ENCODE assay signal across 8 cellular contexts in genomic region chr7:112390945-112391821, GRCh38. TPM values are rescaled to one million over a fixed set of nuclear protein-coding genes. Genes with fewer than 3 reads are reported as not detected.
DNase-seq lines count a peak whose midpoint lies in the region; ATAC-seq and TF ChIP-seq lines count a peak whose summit lies in the region.
"Not testable (repeated sequence)": the region's sequence is repeated elsewhere in the genome, so short reads cannot be mapped to it uniquely, and the experiment has no call there.

No MANE protein-coding gene starts in this region.

- not testable (repeated sequence) for H3K9me3 Mint-ChIP-seq in HFFc6; naive thymus-derived CD4-positive, alpha-beta T cell

- intact Hi-C loops in naive thymus-derived CD4-positive, alpha-beta T cell (cut with micrococcal nuclease), result loop anchor here (2.0 to 5.0 kb wide), 4 partner anchors 30 to 829 kb away; partner anchors contain the start of genes IMMP2L (in 1 of the 2) and SMIM30 (in 1 of the 2)

- H3K27me3 ChIP-seq in naive thymus-derived CD4-positive, alpha-beta T cell (ENCODE audit: control insufficient read depth in 2 of 2, insufficient read depth in 2 of 2, low read length in 2 of 2), result not testable (repeated sequence)

- H3K4me3 ChIP-seq in WI38 (ENCODE audit: low read depth, low read length), result peak overlapping the region; percentile 66
- H3K4me3 ChIP-seq in naive thymus-derived CD4-positive, alpha-beta T cell (ENCODE audit: low read length), result peak overlapping the region; percentile 29

- peak; percentile 61 for ATAC-seq in naive thymus-derived CD4-positive, alpha-beta T cell

- H3K36me3 Mint-ChIP-seq in HFFc6 (ENCODE audit: low read depth); naive thymus-derived CD4-positive, alpha-beta T cell: not testable (repeated sequence)

- H3K27ac Mint-ChIP-seq in HFFc6, result peak overlapping the region; percentile 27; the same call in 1 of the 2 replicates
- H3K27ac Mint-ChIP-seq in naive thymus-derived CD4-positive, alpha-beta T cell, result peak overlapping the region; percentile 53 to 95 (median 88)

- H3K27me3 Mint-ChIP-seq in HFFc6 (ENCODE audit: insufficient read depth), result not testable (repeated sequence)
- H3K27me3 Mint-ChIP-seq in naive thymus-derived CD4-positive, alpha-beta T cell, result peaks cover 0 to 46% (median 0%) of the 10 kb centered on the region in 5 donors

- H3K36me3 ChIP-seq in naive thymus-derived CD4-positive, alpha-beta T cell (ENCODE audit: control insufficient read depth in 2 of 3, insufficient read depth in 3 of 3, low read length in 3 of 3), result not testable (repeated sequence)

- DNase-seq in AG20443 (ENCODE audit: low spot score), result peak; percentile 50
- DNase-seq in HFFc6, result peak; percentile 18
- DNase-seq in NCI-H510A (lab: John Stamatoyannopoulos, UW), result peak; percentile 13
- peak in 32 of 56 donors; percentile 2 to 76 (median 31) for DNase-seq in amygdala (lab: John Stamatoyannopoulos, UW)
- peak; percentile 13 for DNase-seq in germinal center (ENCODE audit: low spot score)
- DNase-seq in naive thymus-derived CD4-positive, alpha-beta T cell, result peak; percentile 32 to 74 (median 65)
- DNase-seq in stimulated activated CD4-positive, alpha-beta T cell treated with anti-CD3 and anti-CD28 coated beads, TNF-alpha, amount 100 ng/mL, for 4 hours (ENCODE audit: low read depth in 3 of 3), result peak; percentile 33 to 57 (median 40)

- POLR2A ChIA-PET in naive thymus-derived CD4-positive, alpha-beta T cell (lab: Charles Lee), result interaction anchor here (0.7 kb wide), 1 partner anchor 13 kb away, joined by 3 read pairs; no protein-coding TSS in a partner anchor

- CTCF ChIA-PET in naive thymus-derived CD4-positive, alpha-beta T cell (lab: Charles Lee), result not testable (repeated sequence)

- TF ChIP-seq CTCF in HFFc6 (IDR thresholded peaks at IDR 0.05); WI38 (IDR thresholded peaks at IDR 0.05; ENCODE audit: low read depth, low read length): not testable (repeated sequence)

- not testable (repeated sequence) for H3K4me1 ChIP-seq in naive thymus-derived CD4-positive, alpha-beta T cell (ENCODE audit: control insufficient read depth in 2 of 2, insufficient read depth in 2 of 2, low read length in 2 of 2)

- not testable (repeated sequence) for H3K9me3 ChIP-seq in naive thymus-derived CD4-positive, alpha-beta T cell (ENCODE audit: control insufficient read depth in 2 of 3, low read length in 3 of 3)

- H3K27ac ChIP-seq in naive thymus-derived CD4-positive, alpha-beta T cell (ENCODE audit: low read depth, low read length), result peak overlapping the region; percentile 59

- peak overlapping the region; percentile 83 for H3K4me3 Mint-ChIP-seq in HFFc6
- peak overlapping the region; percentile 85 to 93 (median 87) for H3K4me3 Mint-ChIP-seq in naive thymus-derived CD4-positive, alpha-beta T cell

- not testable (repeated sequence) for H3K4me1 Mint-ChIP-seq in HFFc6 (ENCODE audit: low read depth)
- H3K4me1 Mint-ChIP-seq in naive thymus-derived CD4-positive, alpha-beta T cell, result peaks cover 9 to 28% (median 15%) of the 10 kb centered on the region in 7 donors

RNA-seq across cellular contexts. Expression of gene IFRD1, which starts 59.1 kb away (rescaled TPM):
- 10 to 100 TPM; 25.4 to 30.0 (median 27.5) TPM for total RNA-seq in HFFc6 (2021; fragmentation: NEBNext Ultra II Directional; extraction: Animal tissue kit (Norgen Biotek cat#: 25700))
- total RNA-seq in naive thymus-derived CD4-positive, alpha-beta T cell, result 100 to 1,000 TPM in 2 of 5 experiments, 10 to 100 TPM in 3; 32.2 to 250 (median 63.2) TPM
- polyA plus RNA-seq in naive thymus-derived CD4-positive, alpha-beta T cell, result 10 to 100 TPM; 25.2 to 36.2 TPM

Comparison
In these comparisons a context has a peak if more than half of its experiments do, and no peak if none do; other contexts are left out.
1. Peak in every context shown above with its lines: DNase-seq, ATAC-seq, H3K4me3 ChIP-seq and H3K27ac ChIP-seq.
2. DNase-seq: peak in every context shown above with its lines; median percentile 65 in naive thymus-derived CD4-positive, alpha-beta T cell; 50 in AG20443; 40 in stimulated activated CD4-positive, alpha-beta T cell treated with anti-CD3 and anti-CD28 coated beads, TNF-alpha, amount 100 ng/mL, for 4 hours; 31 in amygdala; 18 in HFFc6; 13 in NCI-H510A; 13 in germinal center.